Comparison of ENCODE assay signal across 13 cellular contexts in the genomic region with DNA sequence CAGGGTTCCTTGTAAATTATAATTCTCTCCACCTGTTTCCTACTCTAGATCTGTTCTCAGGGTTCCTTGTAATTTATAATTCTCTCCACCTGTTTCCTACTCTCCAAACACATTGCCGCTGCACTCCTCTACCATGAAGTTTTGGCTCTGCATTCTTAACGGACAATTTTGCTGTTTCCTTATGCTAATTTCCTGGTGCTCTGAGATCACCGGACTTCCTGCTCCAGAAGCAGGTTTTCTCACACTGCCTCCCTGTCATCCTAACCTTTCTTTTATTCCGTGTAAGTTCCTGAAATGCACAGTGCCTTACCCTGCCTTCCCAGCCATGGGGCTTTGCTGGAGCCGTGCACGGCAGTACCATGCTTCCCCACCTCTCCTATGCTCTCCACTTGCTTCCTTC.
DNase-seq lines count a peak whose midpoint lies in the region; ATAC-seq, FAIRE-seq and TF ChIP-seq lines count a peak whose summit lies in the region.
"Had no signal": no experiment of that assay in that cellular context is flagged by ENCODE, and none has a peak within 500 bp of the region (broad histone marks: within the 10 kb centered on the region; RNA-seq: fewer than 3 reads in every experiment).

No MANE protein-coding gene starts in this region.

- intact Hi-C loops in activated T-helper 1 cell treated with anti-CD3 and anti-CD28 coated beads, Interleukin-12 subunit alpha, Interleukin-12 subunit beta, Interleukin-2, Interleukin-4 antibody, amounts not matched to agents 30 ng/mL and 10 ng/mL and 1 ng/mL, durations not matched to agents 14 hours and 24 hours and 36 hours (cut with micrococcal nuclease) = no loop called here
- intact Hi-C loops in endothelial cell of umbilical vein (cut with micrococcal nuclease) = loop anchor here (2.0 to 5.0 kb wide), 2 partner anchors 67 to 88 kb away; no protein-coding TSS in a partner anchor

- H3K9me1 ChIP-seq in endothelial cell of umbilical vein (replicated peaks; ENCODE audit: control insufficient read depth, extremely low read depth, insufficient read depth, low read length) = no peaks in the 10 kb centered on the region

- H3K9me3 ChIP-seq in BLaER1 treated with 17β-estradiol and CSF1 and Interleukin-3, amounts not matched to agents 10 nM and 100 nM (replicated peaks in 1 of 11) = peaks cover 0 to 12% (median 3%) of the 10 kb centered on the region in 11 experiments; a peak in 4 of 22 replicates
- H3K9me3 ChIP-seq in endothelial cell of umbilical vein (replicated peaks; ENCODE audit: control insufficient read depth, insufficient read depth, low read length) = no peaks in the 10 kb centered on the region
- H3K9me3 ChIP-seq: Caco-2 had no signal

- H3K27me3 ChIP-seq in BLaER1 treated with 17β-estradiol and CSF1 and Interleukin-3, amounts not matched to agents 10 nM and 100 nM = peaks cover 0 to 6% (median 0%) of the 10 kb centered on the region in 11 experiments; a peak in 1 of 22 replicates
- H3K27me3 ChIP-seq in endothelial cell of umbilical vein (ENCODE audit: control insufficient read depth in 2 of 2, insufficient read depth in 2 of 2, low read length in 2 of 2) = no peaks in the 10 kb centered on the region

- ATAC-seq in GM18870 (IDR thresholded peaks at IDR 0.05; ENCODE audit: unreplicated experiment) (no peak), GM18907 (IDR thresholded peaks at IDR 0.05; ENCODE audit: unreplicated experiment) (no peak)

- dilution Hi-C loops in endothelial cell of umbilical vein (cut with MboI; ENCODE audit: extremely low pct_ligation_motif_present, low sequenced_read_pairs) = no loop called here

- DNase-seq in T-helper 2 cell treated with Interferon-gamma antibody and Interleukin-4, amounts not matched to agents 5 μg/mL and 100 μg/mL, for 36 hours (ENCODE audit: low spot score) = no peak
- DNase-seq in T-helper 2 cell (no peak), endothelial cell of umbilical vein (ENCODE audit: low read depth, low spot score) (peak; percentile 46), DMS114 treated with DMSO at 0.1 percent for 48 hours (lab: John Stamatoyannopoulos, UW; ENCODE audit: unreplicated experiment) (no peak)
- DNase-seq in activated T-helper 1 cell treated with anti-CD3 and anti-CD28 coated beads, Interleukin-12 subunit alpha, Interleukin-12 subunit beta, Interleukin-2, Interleukin-4 antibody, amounts not matched to agents 30 ng/mL and 10 ng/mL and 1 ng/mL, durations not matched to agents 14 hours and 24 hours and 36 hours (ENCODE audit: low spot score) = no peak

- H3K27me3 Mint-ChIP-seq in T-helper 2 cell treated with Interferon-gamma antibody and Interleukin-4, amounts not matched to agents 5 μg/mL and 100 μg/mL, for 36 hours (ENCODE audit: low read depth) = peaks cover 40% of the 10 kb centered on the region
- H3K27me3 Mint-ChIP-seq in activated T-helper 1 cell treated with anti-CD3 and anti-CD28 coated beads, Interleukin-12 subunit alpha, Interleukin-12 subunit beta, Interleukin-2, Interleukin-4 antibody, amounts not matched to agents 30 ng/mL and 10 ng/mL and 1 ng/mL, durations not matched to agents 14 hours and 24 hours and 36 hours (ENCODE audit: insufficient read depth) = peaks cover 13% of the 10 kb centered on the region

- no peak for TF ChIP-seq CTCF in endothelial cell of umbilical vein (IDR thresholded peaks at IDR 0.05; ENCODE audit: extremely low read depth in 1 of 2, insufficient read depth in 1 of 2, low read depth in 1 of 2, low read length in 2 of 2)

- H3K79me2 ChIP-seq in endothelial cell of umbilical vein (ENCODE audit: control insufficient read depth, insufficient read depth, low read length) = no peaks in the 10 kb centered on the region

- H3K9me3 Mint-ChIP-seq in T-helper 2 cell treated with Interferon-gamma antibody and Interleukin-4, amounts not matched to agents 5 μg/mL and 100 μg/mL, for 36 hours = no peaks in the 10 kb centered on the region
- no peaks in the 10 kb centered on the region for H3K9me3 Mint-ChIP-seq in activated T-helper 1 cell treated with anti-CD3 and anti-CD28 coated beads, Interleukin-12 subunit alpha, Interleukin-12 subunit beta, Interleukin-2, Interleukin-4 antibody, amounts not matched to agents 30 ng/mL and 10 ng/mL and 1 ng/mL, durations not matched to agents 14 hours and 24 hours and 36 hours

- H3K36me3 Mint-ChIP-seq in T-helper 2 cell treated with Interferon-gamma antibody and Interleukin-4, amounts not matched to agents 5 μg/mL and 100 μg/mL, for 36 hours (ENCODE audit: low read depth) = no peaks in the 10 kb centered on the region
- peaks cover 3% of the 10 kb centered on the region for H3K36me3 Mint-ChIP-seq in activated T-helper 1 cell treated with anti-CD3 and anti-CD28 coated beads, Interleukin-12 subunit alpha, Interleukin-12 subunit beta, Interleukin-2, Interleukin-4 antibody, amounts not matched to agents 30 ng/mL and 10 ng/mL and 1 ng/mL, durations not matched to agents 14 hours and 24 hours and 36 hours (ENCODE audit: low read depth)

- peak overlapping the region; percentile 24 for H3K4me3 Mint-ChIP-seq in T-helper 2 cell treated with Interferon-gamma antibody and Interleukin-4, amounts not matched to agents 5 μg/mL and 100 μg/mL, for 36 hours
- peak overlapping the region; percentile 10 for H3K4me3 Mint-ChIP-seq in activated T-helper 1 cell treated with anti-CD3 and anti-CD28 coated beads, Interleukin-12 subunit alpha, Interleukin-12 subunit beta, Interleukin-2, Interleukin-4 antibody, amounts not matched to agents 30 ng/mL and 10 ng/mL and 1 ng/mL, durations not matched to agents 14 hours and 24 hours and 36 hours

- H3K4me3 ChIP-seq in BLaER1 treated with 17β-estradiol and CSF1 and Interleukin-3, amounts not matched to agents 10 nM and 100 nM = no peak overlapping the region
- no peak overlapping the region for H3K4me3 ChIP-seq in endothelial cell of umbilical vein (replicated peaks in 1 of 3; ENCODE audit: insufficient read depth in 1 of 3, low read depth in 1 of 3, low read length in 3 of 3)
- H3K4me3 ChIP-seq: PC-9 had no signal

- H3K4me2 ChIP-seq in BLaER1 treated with 17β-estradiol and CSF1 and Interleukin-3, amounts not matched to agents 10 nM and 100 nM = peak overlapping the region; percentile 36 to 79 (median 58); a peak in 17 of 22 replicates
- peak overlapping the region; percentile 23 for H3K4me2 ChIP-seq in endothelial cell of umbilical vein (ENCODE audit: insufficient read depth, low read length)
- H3K4me2 ChIP-seq: PC-9 had no signal

- no peak overlapping the region for H3K27ac ChIP-seq in BLaER1 treated with 17β-estradiol and CSF1 and Interleukin-3, amounts not matched to agents 10 nM and 100 nM
- H3K27ac ChIP-seq in endothelial cell of umbilical vein (ENCODE audit: insufficient read depth, low read depth, low read length) = no peak overlapping the region
- H3K27ac ChIP-seq: PC-9, RWPE1 had no signal

- H3K36me3 ChIP-seq in BLaER1 treated with 17β-estradiol and CSF1 and Interleukin-3, amounts not matched to agents 10 nM and 100 nM = no peaks in the 10 kb centered on the region
- no peaks in the 10 kb centered on the region for H3K36me3 ChIP-seq in endothelial cell of umbilical vein (ENCODE audit: control insufficient read depth in 2 of 2, extremely low read depth in 1 of 2, insufficient read depth in 2 of 2, low read length in 2 of 2)

- peaks cover 6 to 18% (median 15%) of the 10 kb centered on the region in 10 experiments for H3K4me1 ChIP-seq in BLaER1 treated with 17β-estradiol and CSF1 and Interleukin-3, amounts not matched to agents 10 nM and 100 nM
- H3K4me1 ChIP-seq in endothelial cell of umbilical vein (ENCODE audit: control insufficient read depth, extremely low read depth, insufficient read depth, low read length) = peaks cover 18% of the 10 kb centered on the region
- H3K4me1 ChIP-seq: Caco-2 had no signal

- H2AFZ ChIP-seq in endothelial cell of umbilical vein (ENCODE audit: low read depth, low read length) = no peak overlapping the region
- H2AFZ ChIP-seq: PC-9 had no signal

- CTCF ChIA-PET in endothelial cell of umbilical vein (lab: Charles Lee) = interaction anchor here (1.1 to 4.5 kb wide), 24 partner anchors 12 to 459 kb away, joined by 3 to 268 read pairs (median 8); a partner anchor contains a TSS

- H3K9ac ChIP-seq in BLaER1 treated with 17β-estradiol and CSF1 and Interleukin-3, amounts not matched to agents 10 nM and 100 nM = no peak overlapping the region
- H3K9ac ChIP-seq in endothelial cell of umbilical vein (replicated peaks; ENCODE audit: extremely low read depth, insufficient read depth, low read length) = no peak overlapping the region

- no TSS peak for BruUV-seq in endothelial cell of umbilical vein (replicated peaks; lab: Mats Ljungman, UMichigan)

- peaks cover 21% of the 10 kb centered on the region for H3K4me1 Mint-ChIP-seq in T-helper 2 cell treated with Interferon-gamma antibody and Interleukin-4, amounts not matched to agents 5 μg/mL and 100 μg/mL, for 36 hours (ENCODE audit: low read depth)
- peaks cover 16% of the 10 kb centered on the region for H3K4me1 Mint-ChIP-seq in activated T-helper 1 cell treated with anti-CD3 and anti-CD28 coated beads, Interleukin-12 subunit alpha, Interleukin-12 subunit beta, Interleukin-2, Interleukin-4 antibody, amounts not matched to agents 30 ng/mL and 10 ng/mL and 1 ng/mL, durations not matched to agents 14 hours and 24 hours and 36 hours (ENCODE audit: low read depth)

- H4K20me1 ChIP-seq in BLaER1 treated with 17β-estradiol and CSF1 and Interleukin-3, amounts not matched to agents 10 nM and 100 nM = no peaks in the 10 kb centered on the region
- no peaks in the 10 kb centered on the region for H4K20me1 ChIP-seq in endothelial cell of umbilical vein (replicated peaks; ENCODE audit: control insufficient read depth, extremely low read depth, insufficient read depth, low read length)

- POLR2A ChIA-PET in endothelial cell of umbilical vein (lab: Charles Lee) = no interaction called here

- no peak for TF ChIP-seq POLR2A in endothelial cell of umbilical vein (IDR thresholded peaks at IDR 0.05; ENCODE audit: low read depth, low read length)

- no peak overlapping the region for H3K27ac Mint-ChIP-seq in T-helper 2 cell treated with Interferon-gamma antibody and Interleukin-4, amounts not matched to agents 5 μg/mL and 100 μg/mL, for 36 hours
- no peak overlapping the region for H3K27ac Mint-ChIP-seq in activated T-helper 1 cell treated with anti-CD3 and anti-CD28 coated beads, Interleukin-12 subunit alpha, Interleukin-12 subunit beta, Interleukin-2, Interleukin-4 antibody, amounts not matched to agents 30 ng/mL and 10 ng/mL and 1 ng/mL, durations not matched to agents 14 hours and 24 hours and 36 hours
- H3K27ac Mint-ChIP-seq: B cell; CD4-positive, alpha-beta T cell had no signal

- FAIRE-seq in endothelial cell of umbilical vein (lab: Jason Lieb, UNC) = peak; percentile 55

TF ChIP-seq in endothelial cell of umbilical vein, 7 proteins besides CTCF, POLR2A, EP300 and RAD21 (continues in another document):
- TF ChIP-seq, protein P1, sequence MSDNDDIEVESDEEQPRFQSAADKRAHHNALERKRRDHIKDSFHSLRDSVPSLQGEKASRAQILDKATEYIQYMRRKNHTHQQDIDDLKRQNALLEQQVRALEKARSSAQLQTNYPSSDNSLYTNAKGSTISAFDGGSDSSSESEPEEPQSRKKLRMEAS (IDR thresholded peaks at IDR 0.05; ENCODE audit: insufficient read depth, insufficient read length) = no peak
- TF ChIP-seq FOS (IDR thresholded peaks at IDR 0.05; ENCODE audit: borderline replicate concordance, insufficient read depth, low read length) (no peak), GATA2 (IDR thresholded peaks at IDR 0.05; ENCODE audit: insufficient read depth, insufficient read length, low read depth, low read length) (no peak)
